9 cellular contexts compared by ENCODE assay signal in genomic region chr9:94387338-94388010, GRCh38. TPM values are rescaled to one million over a fixed set of nuclear protein-coding genes. Genes with fewer than 3 reads are reported as not detected.
"Had no signal": no experiment of that assay in that cellular context is flagged by ENCODE, and none has a peak within 500 bp of the region (broad histone marks: within the 10 kb centered on the region; RNA-seq: fewer than 3 reads in every experiment).

No MANE protein-coding gene starts in this region.

RNA-seq across cellular contexts. Expression of gene NUTM2F, which starts 59.0 kb away (rescaled TPM):
- total RNA-seq: activated CD4-positive, alpha-beta memory T cell treated with anti-CD3 and anti-CD28 coated beads for 36 hours; activated naive CD8-positive, alpha-beta T cell treated with anti-CD3 and anti-CD28 coated beads, Interleukin-2, amount 10 ng/mL, durations not matched to agents 7 days and 5 days; activated T-helper 2 cell treated with anti-CD3 and anti-CD28 coated beads, Interferon-gamma antibody, Interleukin-2, Interleukin-4, amounts not matched to agents 10 μg/mL and 5 μg/mL and 100 μg/mL, durations not matched to agents 14 hours and 24 hours and 36 hours; ascending aorta; cardiac septum; MCF 10A; SJCRH30; T-helper 1 cell treated with Interleukin-12 subunit alpha and Interleukin-12 subunit beta and Interleukin-4 antibody, amounts not matched to agents 30 ng/mL and 1 ng/mL, for 36 hours had no signal
- polyA plus RNA-seq: adipose tissue had no signal
